ENCODE assay signal across 8 cellular contexts in the genomic region with DNA sequence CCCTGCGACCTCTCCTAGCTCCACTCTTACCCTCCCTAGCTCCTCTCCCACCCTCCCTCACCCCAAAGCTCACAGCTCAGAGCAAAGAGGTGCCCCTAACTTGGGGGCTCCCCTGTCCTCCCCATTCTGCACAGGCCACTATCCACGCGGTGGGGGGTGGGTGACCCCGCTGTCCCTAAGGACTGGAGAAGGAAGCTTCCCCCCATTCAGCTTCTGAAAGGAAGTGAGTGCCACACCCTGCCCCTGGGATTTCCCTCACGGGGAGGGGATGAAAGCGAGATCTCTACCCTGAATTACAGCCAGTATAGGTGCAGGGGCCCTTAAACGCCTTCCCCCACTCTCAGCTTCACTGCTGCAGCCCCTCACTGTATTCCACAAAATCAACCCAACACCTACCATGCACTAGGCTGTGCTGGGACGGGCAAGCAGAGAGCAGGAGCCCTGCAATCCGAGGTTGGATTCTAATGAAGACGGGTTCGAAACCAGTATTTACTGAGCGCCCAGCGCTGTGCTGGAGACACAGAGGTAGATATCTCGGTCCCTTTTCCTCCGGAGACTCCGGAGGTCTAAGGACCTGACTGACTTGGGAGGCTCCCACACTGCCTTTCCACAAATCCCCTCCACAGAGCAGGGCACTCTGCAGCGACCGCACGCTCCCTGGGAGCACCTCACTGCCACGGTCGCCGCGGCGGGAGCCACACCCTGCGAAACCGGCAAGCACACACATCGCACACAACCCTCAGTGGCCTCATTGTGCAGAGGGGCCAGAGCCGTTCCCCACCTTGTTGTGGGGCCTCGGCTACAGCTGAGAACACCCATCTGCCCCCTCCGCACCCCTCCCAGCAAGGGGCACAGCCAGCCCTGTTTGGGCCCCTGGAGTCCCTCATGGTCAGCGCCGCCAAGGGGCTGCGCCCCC. TPM values are rescaled to one million over a fixed set of nuclear protein-coding genes. Genes with fewer than 3 reads are reported as not detected.
DNase-seq lines count a peak whose midpoint lies in the region; ATAC-seq and TF ChIP-seq lines count a peak whose summit lies in the region.

No MANE protein-coding gene starts in this region.

- no peaks in the 10 kb centered on the region for H3K9me2 ChIP-seq in neural cell (ENCODE audit: insufficient read depth, low read length)

- H3K27me3 ChIP-seq in neural cell (ENCODE audit: insufficient read depth, low read depth, low read length): peaks cover 60% of the 10 kb centered on the region

- no peaks in the 10 kb centered on the region for H4K20me1 ChIP-seq in neural cell (ENCODE audit: insufficient read depth)

- TF ChIP-seq RAD21 in neural cell (conservative IDR thresholded peaks at IDR 0.05): no peak

- H3F3A ChIP-seq in neural cell (ENCODE audit: insufficient read depth, low read length, poor library complexity, severe bottlenecking): no peaks in the 10 kb centered on the region

- no peaks in the 10 kb centered on the region for H3K79me2 ChIP-seq in neural cell (replicated peaks; ENCODE audit: insufficient read depth, low read length)

- ATAC-seq in T-helper 17 cell: peak; percentile 18
- ATAC-seq in GM19455 (IDR thresholded peaks at IDR 0.05; ENCODE audit: unreplicated experiment): no peak
- no peak for ATAC-seq in GM18870 (IDR thresholded peaks at IDR 0.05; ENCODE audit: unreplicated experiment)

- H3K4me3 Mint-ChIP-seq in activated CD4-positive, alpha-beta T cell treated with anti-CD3 and anti-CD28 coated beads, Interleukin-2, amount 10 ng/mL, durations not matched to agents 24 days and 14 days: peak overlapping the region; percentile 99
- H3K4me3 Mint-ChIP-seq in T-helper 17 cell: peak overlapping the region; percentile 98

- H3K27me3 Mint-ChIP-seq in activated CD4-positive, alpha-beta T cell treated with anti-CD3 and anti-CD28 coated beads, Interleukin-2, amount 10 ng/mL, durations not matched to agents 24 days and 14 days: peaks cover 10% of the 10 kb centered on the region
- H3K27me3 Mint-ChIP-seq in T-helper 17 cell: no peaks in the 10 kb centered on the region

- no peak overlapping the region for H3K4me2 ChIP-seq in neural cell (ENCODE audit: low read length)

- intact Hi-C loops in activated CD4-positive, alpha-beta T cell treated with anti-CD3 and anti-CD28 coated beads, Interleukin-2, amount 10 ng/mL, durations not matched to agents 24 days and 14 days (cut with micrococcal nuclease): loop anchor here (1.0 to 5.0 kb wide), 4 partner anchors 37 to 572 kb away; no protein-coding TSS in a partner anchor

- peak overlapping the region; percentile 5 for H3K9ac ChIP-seq in neural cell (ENCODE audit: low read length)

- peaks cover 61% of the 10 kb centered on the region for H3K4me1 Mint-ChIP-seq in activated CD4-positive, alpha-beta T cell treated with anti-CD3 and anti-CD28 coated beads, Interleukin-2, amount 10 ng/mL, durations not matched to agents 24 days and 14 days
- H3K4me1 Mint-ChIP-seq in T-helper 17 cell: peaks cover 56% of the 10 kb centered on the region

- H3K27ac ChIP-seq in neural cell (ENCODE audit: low read length): no peak overlapping the region

- H3K36me3 ChIP-seq in neural cell (ENCODE audit: insufficient read depth, low read length): no peaks in the 10 kb centered on the region

- H3K4me3 ChIP-seq in epithelial cell of esophagus (ENCODE audit: low read length): peak overlapping the region; percentile 67
- peak overlapping the region; percentile 59 for H3K4me3 ChIP-seq in neural cell (ENCODE audit: low read length)

- no peaks in the 10 kb centered on the region for H3K9me3 Mint-ChIP-seq in activated CD4-positive, alpha-beta T cell treated with anti-CD3 and anti-CD28 coated beads, Interleukin-2, amount 10 ng/mL, durations not matched to agents 24 days and 14 days

- peak overlapping the region; percentile 95 for H3K27ac Mint-ChIP-seq in activated CD4-positive, alpha-beta T cell treated with anti-CD3 and anti-CD28 coated beads, Interleukin-2, amount 10 ng/mL, durations not matched to agents 24 days and 14 days
- peak overlapping the region; percentile 100 for H3K27ac Mint-ChIP-seq in T-helper 17 cell

- TF ChIP-seq CTCF in epithelial cell of esophagus (IDR thresholded peaks at IDR 0.05; ENCODE audit: insufficient read depth, low read depth, low read length, missing control alignments) (no peak), neural cell (IDR thresholded peaks at IDR 0.05; ENCODE audit: poor library complexity, severe bottlenecking) (no peak)

- H3K9me3 ChIP-seq in T-helper 17 cell (ENCODE audit: control insufficient read depth, low read length, poor library complexity, severe bottlenecking): no peaks in the 10 kb centered on the region
- no peaks in the 10 kb centered on the region for H3K9me3 ChIP-seq in neural cell (ENCODE audit: low read length)

- DNase-seq in activated CD4-positive, alpha-beta T cell treated with anti-CD3 and anti-CD28 coated beads, Interleukin-2, amount 10 ng/mL, durations not matched to agents 24 days and 14 days: peak; percentile 84
- DNase-seq in activated CD4-positive, alpha-beta T cell treated with anti-CD3 and anti-CD28 coated beads, Interleukin-2, amount 50 U/mL, for 1 hour: no peak
- DNase-seq in T-helper 17 cell: no peak
- peak; percentile 41 for DNase-seq in epithelial cell of esophagus (ENCODE audit: low read depth)
- no peak for DNase-seq in DMS114 treated with DMSO at 0.1 percent for 48 hours (lab: John Stamatoyannopoulos, UW; ENCODE audit: unreplicated experiment)

- H2AFZ ChIP-seq in neural cell (ENCODE audit: low read depth, low read length): no peak overlapping the region

- no peak for TF ChIP-seq EP300 in neural cell (conservative IDR thresholded peaks at IDR 0.05; ENCODE audit: poor library complexity, severe bottlenecking)

- H3K36me3 Mint-ChIP-seq in activated CD4-positive, alpha-beta T cell treated with anti-CD3 and anti-CD28 coated beads, Interleukin-2, amount 10 ng/mL, durations not matched to agents 24 days and 14 days (ENCODE audit: low read depth): peaks cover 5% of the 10 kb centered on the region
- peaks cover 7% of the 10 kb centered on the region for H3K36me3 Mint-ChIP-seq in T-helper 17 cell (ENCODE audit: low read depth)

TF ChIP-seq in neural cell, 6 proteins besides CTCF, POLR2A, EP300 and RAD21:
- TF ChIP-seq EZH2 (IDR thresholded peaks at IDR 0.05; ENCODE audit: borderline replicate concordance, insufficient read depth, low read length, poor library complexity, severe bottlenecking) (no peak), TAF1 (IDR thresholded peaks at IDR 0.05; ENCODE audit: low read depth) (no peak), POLR2AphosphoS5 (IDR thresholded peaks at IDR 0.05) (no peak), REST (IDR thresholded peaks at IDR 0.05; ENCODE audit: borderline replicate concordance) (no peak), MXI1 (conservative IDR thresholded peaks at IDR 0.05; ENCODE audit: poor library complexity, severe bottlenecking) (no peak), SMC3 (conservative IDR thresholded peaks at IDR 0.05; ENCODE audit: poor library complexity) (no peak)

RNA-seq across cellular contexts. Expression of gene AHNAK, which starts 1.8 kb away (rescaled TPM):
- 88.8 and 91.5 TPM in 2 replicates for total RNA-seq in activated CD4-positive, alpha-beta T cell treated with anti-CD3 and anti-CD28 coated beads, Interleukin-2, amount 10 ng/mL, durations not matched to agents 24 days and 14 days
- total RNA-seq in T-helper 17 cell: 100 to 1,000 TPM; 692 to 863 TPM
- 0.11 and 0.12 TPM in 2 replicates for polyA plus RNA-seq in neural cell
- 0.81 and 0.97 TPM in 2 replicates for polyA minus RNA-seq in neural cell

RNA-seq across cellular contexts. Expression of gene EEF1G, which starts 28.9 kb away (rescaled TPM):
- 1,271 and 1,309 TPM in 2 replicates for total RNA-seq in activated CD4-positive, alpha-beta T cell treated with anti-CD3 and anti-CD28 coated beads, Interleukin-2, amount 10 ng/mL, durations not matched to agents 24 days and 14 days
- 1,000 to 10,000 TPM; 1,954 to 1,984 TPM for total RNA-seq in T-helper 17 cell
- polyA plus RNA-seq in neural cell: 1,473 and 1,555 TPM in 2 replicates
- polyA minus RNA-seq in neural cell: 976 and 1,099 TPM in 2 replicates

RNA-seq across cellular contexts. Expression of gene TUT1, which starts 46.5 kb away (rescaled TPM):
- total RNA-seq in activated CD4-positive, alpha-beta T cell treated with anti-CD3 and anti-CD28 coated beads, Interleukin-2, amount 10 ng/mL, durations not matched to agents 24 days and 14 days: 45.3 and 50.9 TPM in 2 replicates
- 10 to 100 TPM; 20.9 to 23.2 TPM for total RNA-seq in T-helper 17 cell
- 12.0 and 17.8 TPM in 2 replicates for polyA plus RNA-seq in neural cell
- 8.5 and 12.2 TPM in 2 replicates for polyA minus RNA-seq in neural cell

RNA-seq across cellular contexts. Expression of gene MTA2, which starts 56.9 kb away (rescaled TPM):
- total RNA-seq in activated CD4-positive, alpha-beta T cell treated with anti-CD3 and anti-CD28 coated beads, Interleukin-2, amount 10 ng/mL, durations not matched to agents 24 days and 14 days: 219 and 220 TPM in 2 replicates
- 100 to 1,000 TPM; 140 to 175 TPM for total RNA-seq in T-helper 17 cell
- 130 and 140 TPM in 2 replicates for polyA plus RNA-seq in neural cell
- 151 and 174 TPM in 2 replicates for polyA minus RNA-seq in neural cell

Comparison
In these comparisons a context has a peak if more than half of its experiments do, and no peak if none do; other contexts are left out.
1. DNase-seq: peak in activated CD4-positive, alpha-beta T cell treated with anti-CD3 and anti-CD28 coated beads, Interleukin-2, amount 10 ng/mL, durations not matched to agents 24 days and 14 days (single experiment) and epithelial cell of esophagus (single experiment); none in activated CD4-positive, alpha-beta T cell treated with anti-CD3 and anti-CD28 coated beads, Interleukin-2, amount 50 U/mL, for 1 hour (single experiment), T-helper 17 cell (0 of 3) and DMS114 treated with DMSO at 0.1 percent for 48 hours (single experiment).